Comparison of ENCODE assay signal across 8 cellular contexts in the genomic region with DNA sequence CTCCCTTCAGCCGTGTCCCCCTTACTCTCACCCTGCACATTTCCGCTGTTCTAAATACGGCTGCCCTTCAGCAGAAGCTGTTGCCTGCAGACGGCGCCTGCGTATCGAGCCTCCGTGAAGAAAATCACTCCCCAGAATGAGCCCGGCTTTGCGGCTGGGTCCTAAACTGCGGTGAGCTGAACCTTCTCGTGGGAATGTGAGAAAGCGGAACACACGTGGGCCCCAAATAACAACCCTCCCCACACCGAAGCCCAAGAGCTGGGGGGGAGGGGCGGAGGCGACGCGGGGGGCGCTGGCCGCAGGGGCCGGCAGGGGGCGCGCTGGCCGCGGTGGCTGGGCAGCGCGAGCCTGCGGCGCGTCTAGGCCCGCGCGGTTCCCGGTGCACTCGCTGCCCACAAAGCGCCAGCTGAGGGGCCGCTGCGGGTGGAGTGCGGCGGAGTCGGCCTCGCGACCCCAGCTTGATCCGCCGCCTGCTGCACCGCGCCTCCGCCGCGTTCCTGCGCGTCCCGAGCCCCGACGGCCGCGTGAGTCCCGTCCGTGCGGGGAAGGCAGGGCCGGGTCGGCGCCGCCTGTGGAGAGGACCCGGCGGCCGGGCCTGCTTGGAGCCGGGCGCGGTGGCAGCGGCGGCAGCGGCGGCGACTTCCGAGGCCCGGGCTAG. TPM values are rescaled to one million over a fixed set of nuclear protein-coding genes. Genes with fewer than 3 reads are reported as not detected.
DNase-seq lines count a peak whose midpoint lies in the region; ATAC-seq and TF ChIP-seq lines count a peak whose summit lies in the region.

ZNF398 (plus strand) TSS at position 382 of the 658 bp plus-strand sequence. CDS start 290 bp downstream, outside the sequence.

- peak within 1 kb of the TSS; percentile 68 for H3K27ac ChIP-seq in ACC112 (ENCODE audit: low read depth, low read length)
- peak within 1 kb of the TSS; percentile 96 for H3K27ac ChIP-seq in WERI-Rb-1
- peak within 1 kb of the TSS; percentile 85 to 95 for H3K27ac ChIP-seq in breast epithelium
- H3K27ac ChIP-seq in spleen, result peak within 1 kb of the TSS; percentile 80 to 97 (median 92)

- no peaks in the 10 kb centered on the region for H3K9me3 ChIP-seq in WERI-Rb-1 (ENCODE audit: severe bottlenecking)
- no peaks in the 10 kb centered on the region for H3K9me3 ChIP-seq in breast epithelium
- no peaks in the 10 kb centered on the region for H3K9me3 ChIP-seq in spleen

- H2AFZ ChIP-seq in ACC112 (ENCODE audit: low read length, unreplicated experiment), result peak within 1 kb of the TSS; percentile 99

- peaks cover 27 to 35% of the 10 kb centered on the region in 2 donors for H3K4me1 Mint-ChIP-seq in immature natural killer cell

- H3K36me3 ChIP-seq in ACC112 (ENCODE audit: insufficient read depth, low read length), result peaks cover 4% of the 10 kb centered on the region; the same call in 1 of the 2 replicates
- no peaks in the 10 kb centered on the region; the same call in 1 of the 2 replicates for H3K36me3 ChIP-seq in WERI-Rb-1
- H3K36me3 ChIP-seq in breast epithelium, result no peaks in the 10 kb centered on the region
- H3K36me3 ChIP-seq in spleen, result no peaks in the 10 kb centered on the region

- peak within 1 kb of the TSS; percentile 85 to 94 (median 93) for H3K27ac Mint-ChIP-seq in immature natural killer cell

- intact Hi-C loops in breast epithelium (cut with DNase I; ENCODE audit: low total_unique reads) (no loop called here), spleen (cut with DNase I; ENCODE audit: low total_unique reads) (no loop called here)

- H3K36me3 Mint-ChIP-seq in immature natural killer cell, result no peaks in the 10 kb centered on the region

- H3K79me2 ChIP-seq in ACC112 (ENCODE audit: control insufficient read depth, insufficient read depth, low read length, unreplicated experiment), result peaks cover 43% of the 10 kb centered on the region

- H3K9me3 Mint-ChIP-seq in immature natural killer cell, result no peaks in the 10 kb centered on the region

- peak within 1 kb of the TSS; percentile 86 to 97 (median 91) for H3K4me3 Mint-ChIP-seq in immature natural killer cell

- WGBS in spleen, 5 donors, result 0 to 1% (median 0%) methylated on average over 8 to 78 of the region's 78 CpGs

- TF ChIP-seq CTCF in WERI-Rb-1 (IDR thresholded peaks at IDR 0.05; ENCODE audit: low read depth, low read length) (peak; percentile 66), breast epithelium (IDR thresholded peaks at IDR 0.05) (peak in 2 of 3 donors; percentile 36 to 60), spleen (IDR thresholded peaks at IDR 0.05 in 8 of 11, conservative IDR thresholded peaks at IDR 0.05 in 3 of 11) (peak; percentile 54 to 99 (median 93))

- no peaks in the 10 kb centered on the region for H3K27me3 ChIP-seq in ACC112 (ENCODE audit: insufficient read depth, low read length)
- H3K27me3 ChIP-seq in WERI-Rb-1 (ENCODE audit: insufficient read depth, low read depth, severe bottlenecking), result no peaks in the 10 kb centered on the region
- no peaks in the 10 kb centered on the region for H3K27me3 ChIP-seq in breast epithelium
- H3K27me3 ChIP-seq in spleen (replicated peaks in 1 of 7), result no peaks in the 10 kb centered on the region

- TF ChIP-seq POLR2A in breast epithelium (IDR thresholded peaks at IDR 0.05) (no peak), spleen (IDR thresholded peaks at IDR 0.05) (peak in 1 of 3 donors; percentile 39)

- no peaks in the 10 kb centered on the region for H3K4me1 ChIP-seq in ACC112 (ENCODE audit: control insufficient read depth, insufficient read depth, low read length, unreplicated experiment)
- no peaks in the 10 kb centered on the region for H3K4me1 ChIP-seq in breast epithelium
- H3K4me1 ChIP-seq in spleen, result peaks cover 16 to 68% (median 46%) of the 10 kb centered on the region in 6 donors

- H3K4me3 ChIP-seq in ACC112 (ENCODE audit: low read depth, low read length) (peak within 1 kb of the TSS; percentile 100), WERI-Rb-1 (ENCODE audit: low read depth, low read length) (peak within 1 kb of the TSS; percentile 93), breast epithelium (peak within 1 kb of the TSS; percentile 74 to 91 (median 82)), spleen (peak within 1 kb of the TSS; percentile 75 to 98 (median 88))

- DNase-seq in NCI-H2171 (lab: John Stamatoyannopoulos, UW) (peak; percentile 80), WERI-Rb-1 (peak; percentile 74), breast epithelium (ENCODE audit: low spot score in 2 of 2) (peak; percentile 37 to 66), immature natural killer cell (peak; percentile 82 to 85 (median 84)), spleen (peak; percentile 96)

- H3K27me3 Mint-ChIP-seq in immature natural killer cell (ENCODE audit: low read depth in 3 of 3), result peaks cover 5 to 12% (median 9%) of the 10 kb centered on the region in 3 donors

- ATAC-seq in GM18517 (IDR thresholded peaks at IDR 0.05; ENCODE audit: unreplicated experiment), result peak; percentile 66
- ATAC-seq in HG03025 (IDR thresholded peaks at IDR 0.05; ENCODE audit: low FRiP score, unreplicated experiment), result peak; percentile 62

RNA-seq across cellular contexts. Expression of gene ZNF398, which starts in this region (rescaled TPM):
- total RNA-seq in breast epithelium (10 to 100 TPM; 17.3 to 25.9 (median 22.9) TPM), spleen (10 to 100 TPM; 13.7 to 23.7 (median 16.6) TPM)
- polyA plus RNA-seq in immature natural killer cell (10 to 100 TPM in 1 of 3 donors, 1 to 10 TPM in 2; 1.1 to 18.5 (median 6.8) TPM), spleen (1 to 10 TPM; 1.6 to 3.3 (median 2.0) TPM)

Comparison
In these comparisons a context has a peak if more than half of its experiments do, and no peak if none do; other contexts are left out.
1. Peak in every context shown above with its lines: DNase-seq, ATAC-seq, H3K4me3 ChIP-seq and H3K27ac ChIP-seq.